In the genomic region with DNA sequence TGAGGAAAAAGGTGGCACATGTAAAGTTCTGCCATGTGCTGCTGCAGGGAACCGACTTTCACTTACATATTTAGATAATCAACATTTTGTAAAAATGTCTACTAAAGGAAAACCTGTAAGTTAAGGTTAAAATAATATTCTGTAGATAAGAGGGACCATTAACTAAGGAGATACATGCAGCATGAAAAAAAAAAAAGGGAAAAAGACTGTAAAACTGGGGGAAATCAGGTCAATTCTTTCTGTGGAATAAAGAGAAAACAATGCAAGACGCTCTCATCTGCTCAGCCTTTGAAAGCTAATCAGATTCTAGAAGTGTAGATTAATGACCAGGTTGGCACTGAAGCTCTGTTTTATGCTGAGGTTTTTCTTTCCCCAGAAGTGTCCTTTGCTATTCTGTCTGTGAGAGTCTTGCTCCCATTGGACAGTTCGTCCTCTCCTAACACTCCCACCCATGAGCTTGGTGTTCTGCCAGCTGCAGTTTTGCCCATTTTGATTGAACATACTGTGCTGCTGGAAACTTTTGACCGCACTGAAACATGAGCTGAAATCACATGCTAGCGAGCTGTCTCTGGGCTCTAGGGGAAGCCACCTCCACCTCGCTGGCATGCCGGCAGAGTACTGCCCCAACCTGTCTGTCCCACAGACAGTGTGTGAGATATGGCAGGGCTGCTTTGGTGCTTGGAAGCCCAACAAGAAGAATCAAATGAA, we compare ENCODE assay signal across 8 cellular contexts. TPM values are rescaled to one million over a fixed set of nuclear protein-coding genes. Genes with fewer than 3 reads are reported as not detected.
DNase-seq lines count a peak whose midpoint lies in the region; ATAC-seq and TF ChIP-seq lines count a peak whose summit lies in the region.

No MANE protein-coding gene starts in this region.

- H3K4me1 ChIP-seq in upper lobe of right lung = peaks cover 43% of the 10 kb centered on the region

- H3K27ac ChIP-seq in coronary artery (peak overlapping the region; percentile 79 to 85), upper lobe of right lung (peak overlapping the region; percentile 73)

- intact Hi-C loops in upper lobe of right lung (cut with DNase I) = no loop called here

- H3K9me3 ChIP-seq in upper lobe of right lung = no peaks in the 10 kb centered on the region

- ATAC-seq in upper lobe of right lung = peak; percentile 94
- ATAC-seq in GM21619 (IDR thresholded peaks at IDR 0.05; ENCODE audit: unreplicated experiment) = no peak
- no peak for ATAC-seq in GM18502 (IDR thresholded peaks at IDR 0.05; ENCODE audit: poor library complexity, unreplicated experiment)
- no peak for ATAC-seq in GM18519 (IDR thresholded peaks at IDR 0.05; ENCODE audit: low FRiP score, unreplicated experiment)

- peak; percentile 71 for DNase-seq in Ammon's horn (ENCODE audit: low spot score)
- peak; percentile 13 for DNase-seq in NCI-H2227 (lab: John Stamatoyannopoulos, UW; ENCODE audit: unreplicated experiment)
- peak; percentile 89 for DNase-seq in coronary artery (ENCODE audit: low spot score)
- DNase-seq in mesenteric fat pad (ENCODE audit: low spot score) = peak; percentile 92
- DNase-seq in upper lobe of right lung = peak; percentile 83

- no peaks in the 10 kb centered on the region for H3K27me3 ChIP-seq in upper lobe of right lung

- peaks cover 15% of the 10 kb centered on the region for H3K36me3 ChIP-seq in upper lobe of right lung

- H3K4me3 ChIP-seq in coronary artery = peak overlapping the region; percentile 11
- H3K4me3 ChIP-seq in upper lobe of right lung = no peak overlapping the region

- TF ChIP-seq CTCF in coronary artery (IDR thresholded peaks at IDR 0.05) (no peak), upper lobe of right lung (IDR thresholded peaks at IDR 0.05) (no peak)

RNA-seq across cellular contexts. Expression of a gene that starts 39.7 kb away (rescaled TPM):
- total RNA-seq in mesenteric fat pad (29.9 TPM), upper lobe of right lung (26.4 TPM)

RNA-seq across cellular contexts. Expression of a gene that starts 41.3 kb away (rescaled TPM):
- total RNA-seq in mesenteric fat pad (0.90 TPM), upper lobe of right lung (1.8 TPM)

RNA-seq across cellular contexts. Expression of a gene that starts 41.5 kb away (rescaled TPM):
- total RNA-seq in mesenteric fat pad (110 TPM), upper lobe of right lung (99.0 TPM)

Comparison
In these comparisons a context has a peak if more than half of its experiments do, and no peak if none do; other contexts are left out.
1. DNase-seq: peak in every context shown above with its lines; median percentile 92 in mesenteric fat pad; 89 in coronary artery; 83 in upper lobe of right lung; 71 in Ammon's horn; 13 in NCI-H2227.